ENCODE assay signal across 10 cellular contexts in genomic region chr1:26351591-26352337, GRCh38. TPM values are rescaled to one million over a fixed set of nuclear protein-coding genes. Genes with fewer than 3 reads are reported as not detected.
DNase-seq lines count a peak whose midpoint lies in the region; ATAC-seq and TF ChIP-seq lines count a peak whose summit lies in the region.
"Had no signal": no experiment of that assay in that cellular context is flagged by ENCODE, and none has a peak within 500 bp of the region (broad histone marks: within the 10 kb centered on the region; RNA-seq: fewer than 3 reads in every experiment).

No MANE protein-coding gene starts in this region.

- no peak for TF ChIP-seq CTCF in H9 (conservative IDR thresholded peaks at IDR 0.05)
- TF ChIP-seq CTCF in astrocyte of the spinal cord (IDR thresholded peaks at IDR 0.05; ENCODE audit: low read depth, low read length): no peak

- peaks cover 31 to 38% of the 10 kb centered on the region in 2 experiments for H3K4me1 Mint-ChIP-seq in H9
- peaks cover 0 to 4% (median 0%) of the 10 kb centered on the region in 3 donors for H3K4me1 Mint-ChIP-seq in T-cell
- H3K4me1 Mint-ChIP-seq: stimulated activated memory B cell treated with anti-CD40 and anti-IgM and Interleukin-4, amounts not matched to agents 10 μg/mL and 1 μg/mL and 100 μg/mL, for 72 hours had no signal

- H4K91ac ChIP-seq in H9 (ENCODE audit: insufficient read length, low read depth, low read length): no peak overlapping the region

- H4K8ac ChIP-seq in H9 (replicated peaks; ENCODE audit: insufficient read length, low read depth, low read length): no peak overlapping the region

- no peak overlapping the region for H3K9ac ChIP-seq in H9 (ENCODE audit: extremely low read depth, insufficient read length, low read length)

- H3K27me3 Mint-ChIP-seq in H9 (ENCODE audit: low read depth): no peaks in the 10 kb centered on the region
- H3K27me3 Mint-ChIP-seq in T-cell: no peaks in the 10 kb centered on the region

- H2BK12ac ChIP-seq in H9 (ENCODE audit: insufficient read length, low read depth, low read length): no peak overlapping the region

- H3K14ac ChIP-seq in H9 (ENCODE audit: insufficient read depth, low read length): no peak overlapping the region

- H3K4me3 ChIP-seq in astrocyte of the spinal cord (ENCODE audit: low read depth, low read length): no peak overlapping the region
- H3K4me3 ChIP-seq: right lobe of liver had no signal

- H3K9me3 Mint-ChIP-seq in H9 (no peaks in the 10 kb centered on the region), T-cell (no peaks in the 10 kb centered on the region)
- H3K9me3 Mint-ChIP-seq: effector memory CD8-positive, alpha-beta T cell; stimulated activated memory B cell treated with anti-CD40 and anti-IgM and Interleukin-4, amounts not matched to agents 10 μg/mL and 1 μg/mL and 100 μg/mL, for 72 hours had no signal

- H3K23me2 ChIP-seq in H9 (ENCODE audit: insufficient read length, low read depth, low read length, poor library complexity, severe bottlenecking): no peaks in the 10 kb centered on the region

- H3K79me2 ChIP-seq in H9 (ENCODE audit: insufficient read depth, low read length): no peaks in the 10 kb centered on the region

- H3K4me2 ChIP-seq in H9 (ENCODE audit: insufficient read depth, insufficient read length, low read length): no peak overlapping the region

- no peak for ATAC-seq in T-cell (replicated peaks in 1 of 4)
- ATAC-seq: effector memory CD8-positive, alpha-beta T cell; stimulated activated memory B cell treated with anti-CD40 and anti-IgM and Interleukin-4, amounts not matched to agents 10 μg/mL and 1 μg/mL and 100 μg/mL, for 72 hours had no signal

- H2BK120ac ChIP-seq in H9 (ENCODE audit: low read depth, low read length, poor library complexity, severe bottlenecking): no peak overlapping the region

- no peaks in the 10 kb centered on the region for H3K79me1 ChIP-seq in H9 (ENCODE audit: insufficient read depth, low read depth, low read length, poor library complexity, severe bottlenecking)

- H2AK5ac ChIP-seq in H9 (ENCODE audit: insufficient read length, low read length): no peak overlapping the region

- in situ Hi-C loops in astrocyte of the spinal cord (cut with HindIII; ENCODE audit: low sequenced_read_pairs): no loop called here

- H4K20me1 ChIP-seq in H9 (ENCODE audit: control insufficient read depth, insufficient read depth, insufficient read length): no peaks in the 10 kb centered on the region

- no CpG with 5 or more reads among the region's 12 CpGs for WGBS in H9 (ENCODE audit: extremely low coverage, insufficient read length, low lambda C conversion rate)

- CTCF ChIA-PET in T-cell (lab: Charles Lee): interaction anchor here (0.6 to 1.0 kb wide), 2 partner anchors 12 to 854 kb away, joined by 3 to 4 read pairs; no protein-coding TSS in a partner anchor

- peaks cover 3% of the 10 kb centered on the region for H3K4me1 ChIP-seq in H9 (ENCODE audit: insufficient read depth, low read length)

- POLR2A ChIA-PET in T-cell (lab: Charles Lee): no interaction called here

- no peak overlapping the region for H2BK15ac ChIP-seq in H9 (ENCODE audit: low read depth, low read length)

- no peaks in the 10 kb centered on the region for H3K27me3 ChIP-seq in H9 (ENCODE audit: insufficient read depth, low read length)
- H3K27me3 ChIP-seq: right lobe of liver had no signal

- H3K36me3 Mint-ChIP-seq in H9 (ENCODE audit: insufficient read depth in 1 of 3, low read depth in 3 of 3) (no peaks in the 10 kb centered on the region), T-cell (no peaks in the 10 kb centered on the region)
- H3K36me3 Mint-ChIP-seq: stimulated activated memory B cell treated with anti-CD40 and anti-IgM and Interleukin-4, amounts not matched to agents 10 μg/mL and 1 μg/mL and 100 μg/mL, for 72 hours had no signal

- no peak overlapping the region for H3T11ph ChIP-seq in H9 (ENCODE audit: low read length)

- no peak overlapping the region for H4K5ac ChIP-seq in H9 (ENCODE audit: insufficient read length, low read depth, low read length)

- no peak overlapping the region for H3K56ac ChIP-seq in H9 (ENCODE audit: insufficient read length, low read depth, low read length)

- no peak overlapping the region for H3K4ac ChIP-seq in H9 (ENCODE audit: low read depth, low read length)

- no peak overlapping the region for H3K27ac ChIP-seq in H9 (ENCODE audit: insufficient read length, low read depth, low read length)
- H3K27ac ChIP-seq: right lobe of liver had no signal

- H2BK5ac ChIP-seq in H9 (ENCODE audit: insufficient read length, low read length): no peak overlapping the region

- H2AFZ ChIP-seq in H9 (ENCODE audit: low read length): no peak overlapping the region

- DNase-seq in H9 (peak; percentile 29), astrocyte of the spinal cord (ENCODE audit: low read depth, low spot score) (peak; percentile 31), myocyte (ENCODE audit: low read depth) (peak; percentile 51), T-cell (no peak), dedifferentiated amniotic fluid mesenchymal stem cell (ENCODE audit: extremely low spot score) (no peak), NCI-H2227 (lab: John Stamatoyannopoulos, UW; ENCODE audit: unreplicated experiment) (no peak)
- DNase-seq: effector memory CD8-positive, alpha-beta T cell; right lobe of liver had no signal

- H3K27ac Mint-ChIP-seq in H9: peak overlapping the region in 2 of 3 experiments; percentile 1 to 2; a peak in 2 of 7 replicates
- H3K27ac Mint-ChIP-seq in T-cell: no peak overlapping the region
- H3K27ac Mint-ChIP-seq: effector memory CD8-positive, alpha-beta T cell; stimulated activated memory B cell treated with anti-CD40 and anti-IgM and Interleukin-4, amounts not matched to agents 10 μg/mL and 1 μg/mL and 100 μg/mL, for 72 hours had no signal

- H3K23ac ChIP-seq in H9 (ENCODE audit: insufficient read length, low read depth, low read length): no peak overlapping the region

- H3K4me3 Mint-ChIP-seq in H9: no peak overlapping the region
- H3K4me3 Mint-ChIP-seq in T-cell: no peak overlapping the region
- H3K4me3 Mint-ChIP-seq: effector memory CD8-positive, alpha-beta T cell; stimulated activated memory B cell treated with anti-CD40 and anti-IgM and Interleukin-4, amounts not matched to agents 10 μg/mL and 1 μg/mL and 100 μg/mL, for 72 hours had no signal

- H2BK20ac ChIP-seq in H9 (ENCODE audit: low read depth, low read length, poor library complexity, severe bottlenecking): no peak overlapping the region

- H3K9me3 ChIP-seq in H9 (ENCODE audit: control insufficient read depth, low read depth, low read length): no peaks in the 10 kb centered on the region
- H3K9me3 ChIP-seq: right lobe of liver had no signal

- no peak overlapping the region for H3K18ac ChIP-seq in H9 (ENCODE audit: insufficient read length, low read depth, low read length)

RNA-seq across cellular contexts. Expression of gene CRYBG2, which starts 2.2 kb away (rescaled TPM):
- total RNA-seq in H9 (2021): 11.8 and 12.8 TPM in 2 replicates
- total RNA-seq in myocyte: not detected in 2 replicates
- polyA plus RNA-seq in myocyte (2012): 0.08 TPM
- total RNA-seq in T-cell: 1 to 10 TPM; 3.0 to 7.3 (median 5.1) TPM

RNA-seq across cellular contexts. Expression of gene ZNF683, which starts 20.8 kb away (rescaled TPM):
- total RNA-seq in H9 (2021) (not detected in 2 replicates), myocyte (not detected in 2 replicates), T-cell (10 to 100 TPM in 2 of 5 donors, 1 to 10 TPM in 2, under 1 TPM in 1; 0.32 to 23.1 (median 5.3) TPM)
- not detected for polyA plus RNA-seq in myocyte (2012)

RNA-seq across cellular contexts. Expression of gene CD52, which starts 34.0 kb away (rescaled TPM):
- total RNA-seq in H9 (2021) (3.8 and 4.1 TPM in 2 replicates), myocyte (not detected in 2 replicates), T-cell (1,000 to 10,000 TPM in 4 of 5 donors, 100 to 1,000 TPM in 1; 994 to 1,121 (median 1,054) TPM)
- 0.68 TPM for polyA plus RNA-seq in myocyte (2012)

RNA-seq across cellular contexts. Expression of gene UBXN11, which starts 45.3 kb away (rescaled TPM):
- total RNA-seq in H9 (2021) (13.1 and 13.7 TPM in 2 replicates), myocyte (4.2 and 4.5 TPM in 2 replicates), T-cell (100 to 1,000 TPM in 3 of 5 donors, 10 to 100 TPM in 2; 39.5 to 112 (median 104) TPM)
- polyA plus RNA-seq in myocyte (2012): 17.5 TPM

RNA-seq across cellular contexts. Expression of gene LIN28A, which starts 58.9 kb away (rescaled TPM):
- total RNA-seq in H9 (2021) (1,267 and 1,289 TPM in 2 replicates), myocyte (not detected in 2 replicates), T-cell (1 to 10 TPM in 2 of 5 donors, under 1 TPM in 1, not detected in 2; 0.95 to 1.3 (median 1.1) TPM)
- not detected for polyA plus RNA-seq in myocyte (2012)
- total RNA-seq: T-helper 2 cell treated with Interferon-gamma antibody and Interleukin-4, amounts not matched to agents 100 ng/mL and 5 ng/mL, for 36 hours had no signal

Comparison
In these comparisons a context has a peak if more than half of its experiments do, and no peak if none do; other contexts are left out.
1. DNase-seq: peak in H9 (single experiment), astrocyte of the spinal cord (single experiment) and myocyte (single experiment); none in T-cell (0 of 34), dedifferentiated amniotic fluid mesenchymal stem cell (single experiment) and NCI-H2227 (single experiment).
2. H3K27ac Mint-ChIP-seq: peak in H9 (2 of 3); none in T-cell (0 of 2).
3. RNA of gene CD52, which starts 34.0 kb away (total RNA-seq): 994 to 1,121 TPM in T-cell; 3.8 to 4.1 TPM in H9 and not detected in myocyte; every median in the first group is over 100 times any median in the second.